ENCODE assay signal across 1 cellular context in the genomic region with DNA sequence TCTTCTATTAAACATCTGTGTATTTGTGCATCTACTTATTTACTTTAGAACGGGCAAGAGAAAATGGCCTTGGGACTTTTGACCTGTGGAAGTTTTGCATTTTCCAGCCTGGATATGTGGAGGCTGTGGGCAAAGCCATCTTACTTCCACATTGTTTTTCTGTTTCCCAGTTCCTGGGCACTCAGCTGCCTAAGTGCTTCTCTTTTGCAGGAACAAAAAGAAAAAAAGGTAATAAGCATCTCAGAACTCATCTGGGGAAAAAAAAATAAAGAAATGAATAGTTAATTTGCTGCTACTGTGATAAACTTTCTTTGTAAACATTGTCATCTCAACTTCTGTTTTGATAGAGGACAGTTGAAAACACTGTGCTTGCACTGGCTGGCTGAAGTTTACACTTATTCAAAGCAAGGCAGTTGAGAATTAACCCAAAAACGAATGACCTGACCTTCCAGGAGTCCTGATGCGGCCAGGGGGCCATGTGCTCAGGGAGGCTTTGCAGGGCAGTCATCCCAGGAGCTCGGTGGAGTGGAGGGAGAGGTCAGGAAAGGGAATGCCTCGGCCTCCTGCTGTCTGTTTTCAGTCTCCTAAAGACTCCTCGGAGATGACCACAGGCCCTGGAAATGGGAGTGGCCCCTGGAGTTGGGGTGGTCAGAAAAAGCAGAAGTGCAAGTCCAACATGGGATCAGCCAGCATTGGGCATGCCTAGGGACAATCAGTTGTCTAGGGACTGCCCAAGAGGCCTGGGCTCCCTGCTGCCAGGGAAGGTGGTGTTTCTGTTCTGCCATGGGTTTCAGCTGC.
TF ChIP-seq lines count a peak whose summit lies in the region.

No MANE protein-coding gene starts in this region.

TF ChIP-seq in HepG2, 621 proteins besides CTCF, POLR2A, EP300 and RAD21 (continued from another document and continues in another):
- TF ChIP-seq ZNF710 (CRISPR knock-in tag; IDR thresholded peaks at IDR 0.05; ENCODE audit: borderline replicate concordance), result no peak; the same call in 1 of the 2 replicates
- no peak for TF ChIP-seq ZNF142 (CRISPR knock-in tag; IDR thresholded peaks at IDR 0.05)
- TF ChIP-seq MXD1 (CRISPR knock-in tag; IDR thresholded peaks at IDR 0.05), result no peak
- no peak for TF ChIP-seq SRSF1 (optimal IDR thresholded peaks at IDR 0.05; ENCODE audit: low read depth, low read length)
- TF ChIP-seq, protein P1, sequence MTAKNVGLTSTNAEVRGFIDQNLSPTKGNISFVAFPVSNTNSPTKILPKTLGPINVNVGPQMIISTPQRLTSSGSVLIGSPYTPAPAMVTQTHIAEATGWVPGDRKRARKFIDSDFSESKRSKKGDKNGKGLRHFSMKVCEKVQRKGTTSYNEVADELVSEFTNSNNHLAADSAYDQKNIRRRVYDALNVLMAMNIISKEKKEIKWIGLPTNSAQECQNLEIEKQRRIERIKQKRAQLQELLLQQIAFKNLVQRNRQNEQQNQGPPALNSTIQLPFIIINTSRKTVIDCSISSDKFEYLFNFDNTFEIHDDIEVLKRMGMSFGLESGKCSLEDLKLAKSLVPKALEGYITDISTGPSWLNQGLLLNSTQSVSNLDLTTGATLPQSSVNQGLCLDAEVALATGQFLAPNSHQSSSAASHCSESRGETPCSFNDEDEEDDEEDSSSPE (CRISPR knock-in tag; IDR thresholded peaks at IDR 0.05), result no peak
- no peak for TF ChIP-seq LBX2 (CRISPR knock-in tag; IDR thresholded peaks at IDR 0.05; ENCODE audit: borderline replicate concordance)
- TF ChIP-seq ZFP82 (CRISPR knock-in tag; IDR thresholded peaks at IDR 0.05; ENCODE audit: borderline replicate concordance), result no peak
- TF ChIP-seq E2F2 (CRISPR knock-in tag; IDR thresholded peaks at IDR 0.05; ENCODE audit: borderline replicate concordance), result no peak
- no peak for TF ChIP-seq ZNF367 (CRISPR knock-in tag; IDR thresholded peaks at IDR 0.05; ENCODE audit: borderline replicate concordance)
- no peak for TF ChIP-seq ZEB1 (IDR thresholded peaks at IDR 0.05; ENCODE audit: insufficient replicate concordance, low read depth)
- TF ChIP-seq KDM4B (CRISPR knock-in tag; IDR thresholded peaks at IDR 0.05), result no peak
- peak; percentile 76 for TF ChIP-seq RXRB (CRISPR knock-in tag; IDR thresholded peaks at IDR 0.05; ENCODE audit: borderline replicate concordance)
- no peak for TF ChIP-seq HIVEP1 (CRISPR knock-in tag; IDR thresholded peaks at IDR 0.05)
- 0 out of 2 replicates have a peak, but pooled peaks have one; percentile 36 for TF ChIP-seq ELF3 (CRISPR knock-in tag; IDR thresholded peaks at IDR 0.05)
- TF ChIP-seq ATAD3A (CRISPR knock-in tag; IDR thresholded peaks at IDR 0.05), result no peak
- no peak for TF ChIP-seq TBL1XR1 (IDR thresholded peaks at IDR 0.05; ENCODE audit: borderline replicate concordance, low read length, partially characterized antibody)
- TF ChIP-seq IKZF4 (CRISPR knock-in tag; IDR thresholded peaks at IDR 0.05; ENCODE audit: borderline replicate concordance, low read depth, not compliant biosample characterization), result no peak
- no peak for TF ChIP-seq PHF5A (CRISPR knock-in tag; IDR thresholded peaks at IDR 0.05; ENCODE audit: low read depth, unreplicated experiment)
- TF ChIP-seq, protein P2, sequence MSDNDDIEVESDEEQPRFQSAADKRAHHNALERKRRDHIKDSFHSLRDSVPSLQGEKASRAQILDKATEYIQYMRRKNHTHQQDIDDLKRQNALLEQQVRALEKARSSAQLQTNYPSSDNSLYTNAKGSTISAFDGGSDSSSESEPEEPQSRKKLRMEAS (IDR thresholded peaks at IDR 0.05), result peak; percentile 78
- TF ChIP-seq ZNF724P (CRISPR knock-in tag; IDR thresholded peaks at IDR 0.05; ENCODE audit: borderline replicate concordance), result no peak
- TF ChIP-seq ZNF263 (CRISPR knock-in tag; IDR thresholded peaks at IDR 0.05), result peak; percentile 60; the same call in 1 of the 2 replicates
- no peak for TF ChIP-seq ZFP41 (CRISPR knock-in tag; IDR thresholded peaks at IDR 0.05; ENCODE audit: borderline replicate concordance)
- no peak for TF ChIP-seq SPEN (CRISPR knock-in tag; IDR thresholded peaks at IDR 0.05; ENCODE audit: low read depth)
- TF ChIP-seq ZBTB3 (CRISPR knock-in tag; IDR thresholded peaks at IDR 0.05; ENCODE audit: borderline replicate concordance, low read depth), result no peak
- TF ChIP-seq CENPX (CRISPR knock-in tag; IDR thresholded peaks at IDR 0.05), result no peak
- TF ChIP-seq TEF (CRISPR knock-in tag; IDR thresholded peaks at IDR 0.05), result no peak
- TF ChIP-seq BHLHE40 (IDR thresholded peaks at IDR 0.05; ENCODE audit: low read length), result no peak
- no peak for TF ChIP-seq ZNF3 (CRISPR knock-in tag; IDR thresholded peaks at IDR 0.05)
- TF ChIP-seq SP2 (CRISPR knock-in tag; IDR thresholded peaks at IDR 0.05), result no peak
- no peak for TF ChIP-seq ZNF326 (CRISPR knock-in tag; IDR thresholded peaks at IDR 0.05; ENCODE audit: borderline replicate concordance)
- no peak for TF ChIP-seq SOX6 (IDR thresholded peaks at IDR 0.05)
- TF ChIP-seq SOX6 (CRISPR knock-in tag; IDR thresholded peaks at IDR 0.05), result 0 out of 2 replicates have a peak, but pooled peaks have one; percentile 33
- TF ChIP-seq USF2 (IDR thresholded peaks at IDR 0.05; ENCODE audit: low read depth, low read length), result no peak
- TF ChIP-seq USF2 (CRISPR knock-in tag; IDR thresholded peaks at IDR 0.05; ENCODE audit: borderline replicate concordance), result no peak
- TF ChIP-seq ZNF510 (CRISPR knock-in tag; IDR thresholded peaks at IDR 0.05; ENCODE audit: low read depth), result no peak
- no peak for TF ChIP-seq ZNF235 (CRISPR knock-in tag; IDR thresholded peaks at IDR 0.05; ENCODE audit: borderline replicate concordance)
- TF ChIP-seq, protein P3, sequence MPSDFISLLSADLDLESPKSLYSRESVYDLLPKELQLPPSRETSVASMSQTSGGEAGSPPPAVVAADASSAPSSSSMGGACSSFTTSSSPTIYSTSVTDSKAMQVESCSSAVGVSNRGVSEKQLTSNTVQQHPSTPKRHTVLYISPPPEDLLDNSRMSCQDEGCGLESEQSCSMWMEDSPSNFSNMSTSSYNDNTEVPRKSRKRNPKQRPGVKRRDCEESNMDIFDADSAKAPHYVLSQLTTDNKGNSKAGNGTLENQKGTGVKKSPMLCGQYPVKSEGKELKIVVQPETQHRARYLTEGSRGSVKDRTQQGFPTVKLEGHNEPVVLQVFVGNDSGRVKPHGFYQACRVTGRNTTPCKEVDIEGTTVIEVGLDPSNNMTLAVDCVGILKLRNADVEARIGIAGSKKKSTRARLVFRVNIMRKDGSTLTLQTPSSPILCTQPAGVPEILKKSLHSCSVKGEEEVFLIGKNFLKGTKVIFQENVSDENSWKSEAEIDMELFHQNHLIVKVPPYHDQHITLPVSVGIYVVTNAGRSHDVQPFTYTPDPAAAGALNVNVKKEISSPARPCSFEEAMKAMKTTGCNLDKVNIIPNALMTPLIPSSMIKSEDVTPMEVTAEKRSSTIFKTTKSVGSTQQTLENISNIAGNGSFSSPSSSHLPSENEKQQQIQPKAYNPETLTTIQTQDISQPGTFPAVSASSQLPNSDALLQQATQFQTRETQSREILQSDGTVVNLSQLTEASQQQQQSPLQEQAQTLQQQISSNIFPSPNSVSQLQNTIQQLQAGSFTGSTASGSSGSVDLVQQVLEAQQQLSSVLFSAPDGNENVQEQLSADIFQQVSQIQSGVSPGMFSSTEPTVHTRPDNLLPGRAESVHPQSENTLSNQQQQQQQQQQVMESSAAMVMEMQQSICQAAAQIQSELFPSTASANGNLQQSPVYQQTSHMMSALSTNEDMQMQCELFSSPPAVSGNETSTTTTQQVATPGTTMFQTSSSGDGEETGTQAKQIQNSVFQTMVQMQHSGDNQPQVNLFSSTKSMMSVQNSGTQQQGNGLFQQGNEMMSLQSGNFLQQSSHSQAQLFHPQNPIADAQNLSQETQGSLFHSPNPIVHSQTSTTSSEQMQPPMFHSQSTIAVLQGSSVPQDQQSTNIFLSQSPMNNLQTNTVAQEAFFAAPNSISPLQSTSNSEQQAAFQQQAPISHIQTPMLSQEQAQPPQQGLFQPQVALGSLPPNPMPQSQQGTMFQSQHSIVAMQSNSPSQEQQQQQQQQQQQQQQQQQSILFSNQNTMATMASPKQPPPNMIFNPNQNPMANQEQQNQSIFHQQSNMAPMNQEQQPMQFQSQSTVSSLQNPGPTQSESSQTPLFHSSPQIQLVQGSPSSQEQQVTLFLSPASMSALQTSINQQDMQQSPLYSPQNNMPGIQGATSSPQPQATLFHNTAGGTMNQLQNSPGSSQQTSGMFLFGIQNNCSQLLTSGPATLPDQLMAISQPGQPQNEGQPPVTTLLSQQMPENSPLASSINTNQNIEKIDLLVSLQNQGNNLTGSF (CRISPR knock-in tag; IDR thresholded peaks at IDR 0.05), result no peak
